ENCODE assay signal across 9 cellular contexts in genomic region chr10:119199231-119199992, GRCh38. TPM values are rescaled to one million over a fixed set of nuclear protein-coding genes. Genes with fewer than 3 reads are reported as not detected.
DNase-seq lines count a peak whose midpoint lies in the region; ATAC-seq, FAIRE-seq and TF ChIP-seq lines count a peak whose summit lies in the region.
"Had no signal": no experiment of that assay in that cellular context is flagged by ENCODE, and none has a peak within 500 bp of the region (broad histone marks: within the 10 kb centered on the region; RNA-seq: fewer than 3 reads in every experiment).

No MANE protein-coding gene starts in this region.

- intact Hi-C loops in CD4-positive, alpha-beta memory T cell (cut with micrococcal nuclease): loop anchor here (1.0 to 2.0 kb wide), 4 partner anchors 10 to 343 kb away; partner anchors contain the start of gene RGS10
- intact Hi-C loops in HepG2 (cut with micrococcal nuclease; ENCODE audit: unreplicated experiment): loop anchor here (1.0 to 2.0 kb wide), 3 partner anchors 217 to 344 kb away; no protein-coding TSS in a partner anchor

- no peaks in the 10 kb centered on the region for H3K27me3 ChIP-seq in CD4-positive, alpha-beta memory T cell (ENCODE audit: insufficient read depth, low read length)
- H3K27me3 ChIP-seq in HepG2 (ENCODE audit: control insufficient read depth in 1 of 2, insufficient read depth in 2 of 2, low read length in 2 of 2): no peaks in the 10 kb centered on the region

- no peak for TF ChIP-seq EP300 in HepG2 (IDR thresholded peaks at IDR 0.05; ENCODE audit: low read depth in 2 of 2, low read length in 2 of 2)
- no peak for TF ChIP-seq EP300 in HepG2 (CRISPR knock-in tag; IDR thresholded peaks at IDR 0.05; ENCODE audit: borderline replicate concordance)

- 0 out of 2 replicates have a peak overlapping the region, but pooled peaks have one; percentile 30 for H3K9ac ChIP-seq in HepG2 (ENCODE audit: insufficient read depth, low read depth, low read length)

- peak; percentile 96 for ATAC-seq in HepG2
- ATAC-seq in stimulated activated naive B cell treated with anti-CD40 and anti-IgM and Interleukin-4, amounts not matched to agents 10 μg/mL and 1 μg/mL and 100 μg/mL, for 72 hours (replicated peaks): peak; percentile 87 to 91

- H2AFZ ChIP-seq in HepG2 (ENCODE audit: low read length): peak overlapping the region; percentile 52

- peak in 4 of 5 donors; percentile 34 to 54 (median 50) for DNase-seq in CD4-positive, alpha-beta memory T cell
- DNase-seq in GM19238 (ENCODE audit: insufficient read length, low spot score): peak; percentile 32
- peak; percentile 63 for DNase-seq in NAMALWA (ENCODE audit: low spot score)
- peak; percentile 78 for DNase-seq in dedifferentiated amniotic fluid mesenchymal stem cell (ENCODE audit: extremely low spot score)
- peak; percentile 88 for DNase-seq in HepG2 (ENCODE audit: low spot score)
- peak; percentile 36 for DNase-seq in stimulated activated naive B cell treated with anti-CD40 and anti-IgM and Interleukin-4, amounts not matched to agents 10 μg/mL and 1 μg/mL and 100 μg/mL, for 72 hours
- no peak for DNase-seq in NCI-H187 treated with DMSO at 0.1 percent for 48 hours (lab: John Stamatoyannopoulos, UW)

- H3K27ac ChIP-seq in CD4-positive, alpha-beta memory T cell (ENCODE audit: low read depth, low read length): no peak overlapping the region
- H3K27ac ChIP-seq in HepG2 (ENCODE audit: extremely low read length, insufficient read depth, low read length): no peak overlapping the region
- H3K27ac ChIP-seq: SK-N-MC had no signal

- H3K27me3 Mint-ChIP-seq in CD4-positive, alpha-beta memory T cell: no peaks in the 10 kb centered on the region
- H3K27me3 Mint-ChIP-seq in stimulated activated naive B cell treated with anti-CD40 and anti-IgM and Interleukin-4, amounts not matched to agents 10 μg/mL and 1 μg/mL and 100 μg/mL, for 72 hours: peaks cover 10 to 18% of the 10 kb centered on the region in 2 donors

- POLR2A ChIA-PET in CD4-positive, alpha-beta memory T cell (lab: Charles Lee; ENCODE audit: partially characterized antibody): interaction anchor here (0.7 to 1.5 kb wide), 6 partner anchors 10 to 674 kb away, joined by 3 to 4 read pairs (median 3); partner anchors contain the start of genes MCMBP, PRDX3 and RGS10
- POLR2A ChIA-PET in HepG2 (lab: Yijun Ruan, JAX): interaction anchor here (0.6 to 2.6 kb wide), 13 partner anchors 8 to 245 kb away, joined by 3 to 14 read pairs (median 3); partner anchors contain the start of genes GRK5 and SFXN4

- no peaks in the 10 kb centered on the region for H3K9me3 ChIP-seq in CD4-positive, alpha-beta memory T cell (ENCODE audit: control insufficient read depth in 1 of 2, low read length in 2 of 2)
- H3K9me3 ChIP-seq in HepG2 (ENCODE audit: low read length): no peaks in the 10 kb centered on the region

- peak; percentile 94 for TF ChIP-seq RAD21 in HepG2 (CRISPR knock-in tag; IDR thresholded peaks at IDR 0.05)

- H3K4me3 Mint-ChIP-seq in CD4-positive, alpha-beta memory T cell: no peak overlapping the region
- H3K4me3 Mint-ChIP-seq in stimulated activated naive B cell treated with anti-CD40 and anti-IgM and Interleukin-4, amounts not matched to agents 10 μg/mL and 1 μg/mL and 100 μg/mL, for 72 hours: peak overlapping the region in 1 of 2 donors; percentile 19

- H3K27ac Mint-ChIP-seq in CD4-positive, alpha-beta memory T cell: no peak overlapping the region
- no peak overlapping the region for H3K27ac Mint-ChIP-seq in stimulated activated naive B cell treated with anti-CD40 and anti-IgM and Interleukin-4, amounts not matched to agents 10 μg/mL and 1 μg/mL and 100 μg/mL, for 72 hours

- H3K4me1 ChIP-seq in CD4-positive, alpha-beta memory T cell (ENCODE audit: insufficient read depth, low read length): no peaks in the 10 kb centered on the region
- H3K4me1 ChIP-seq in HepG2 (ENCODE audit: insufficient read depth, low read length): peaks cover 61% of the 10 kb centered on the region

- no TSS peak for BruUV-seq in HepG2 (replicated peaks; lab: Mats Ljungman, UMichigan)

- H3K4me2 ChIP-seq in HepG2 (ENCODE audit: low read depth, low read length): peak overlapping the region; percentile 98

- no peaks in the 10 kb centered on the region for H4K20me1 ChIP-seq in HepG2 (ENCODE audit: insufficient read depth, low read length)

- FAIRE-seq in TTC549 (lab: Jason Lieb, UNC): peak; percentile 53
- FAIRE-seq in HepG2 (lab: Jason Lieb, UNC): peak; percentile 79

- no peak overlapping the region for H3K4me3 ChIP-seq in CD4-positive, alpha-beta memory T cell (ENCODE audit: low read length in 2 of 2)
- peak overlapping the region; percentile 27 to 62 (median 36); a peak in 5 of 6 replicates for H3K4me3 ChIP-seq in HepG2 (replicated peaks in 1 of 3; ENCODE audit: insufficient read depth in 1 of 3, low read depth in 2 of 3, low read length in 3 of 3)
- H3K4me3 ChIP-seq: SK-N-MC had no signal

- in situ Hi-C loops in HepG2 (cut with HindIII; ENCODE audit: extremely low pct_ligation_motif_present, low pct_unique_long_range_greater_than_20kb): loop anchor here (5.0 to 25.0 kb wide), 3 partner anchors 218 to 338 kb away; partner anchors contain the start of gene RGS10

- CTCF ChIA-PET in CD4-positive, alpha-beta memory T cell (lab: Charles Lee; ENCODE audit: partially characterized antibody): interaction anchor here (0.6 to 3.4 kb wide), 43 partner anchors 8 to 394 kb away, joined by 3 to 59 read pairs (median 5); partner anchors contain the start of genes EIF3A, GRK5, PRDX3 and RGS10
- CTCF ChIA-PET in HepG2 (lab: Yijun Ruan, JAX; ENCODE audit: low intra/inter-chr PET ratio, low total read pairs): interaction anchor here (1.1 to 2.1 kb wide), 5 partner anchors 60 to 246 kb away, joined by 3 to 20 read pairs (median 4); no protein-coding TSS in a partner anchor

- peak; percentile 96 for TF ChIP-seq CTCF in HepG2 (CRISPR knock-in tag; IDR thresholded peaks at IDR 0.05)

- no peaks in the 10 kb centered on the region for H3K9me3 Mint-ChIP-seq in CD4-positive, alpha-beta memory T cell
- H3K9me3 Mint-ChIP-seq in stimulated activated naive B cell treated with anti-CD40 and anti-IgM and Interleukin-4, amounts not matched to agents 10 μg/mL and 1 μg/mL and 100 μg/mL, for 72 hours: no peaks in the 10 kb centered on the region

- peaks cover 0 to 1% (median 0%) of the 10 kb centered on the region in 4 donors for H3K4me1 Mint-ChIP-seq in CD4-positive, alpha-beta memory T cell
- peaks cover 13 to 18% of the 10 kb centered on the region in 2 donors for H3K4me1 Mint-ChIP-seq in stimulated activated naive B cell treated with anti-CD40 and anti-IgM and Interleukin-4, amounts not matched to agents 10 μg/mL and 1 μg/mL and 100 μg/mL, for 72 hours

- no peaks in the 10 kb centered on the region for H3K36me3 ChIP-seq in CD4-positive, alpha-beta memory T cell (ENCODE audit: insufficient read depth, low read length)
- no peaks in the 10 kb centered on the region for H3K36me3 ChIP-seq in HepG2 (replicated peaks in 1 of 2; ENCODE audit: control insufficient read depth in 1 of 2, insufficient read depth in 2 of 2, low read length in 2 of 2)

- 41% methylated on average over 6 of the region's 9 CpGs for WGBS in HepG2 (ENCODE audit: low lambda C conversion rate)

- TF ChIP-seq POLR2A in HepG2 (IDR thresholded peaks at IDR 0.05; ENCODE audit: insufficient read depth in 1 of 2, low read depth in 2 of 2, low read length in 2 of 2): no peak

- no peaks in the 10 kb centered on the region for H3K36me3 Mint-ChIP-seq in CD4-positive, alpha-beta memory T cell
- H3K36me3 Mint-ChIP-seq in stimulated activated naive B cell treated with anti-CD40 and anti-IgM and Interleukin-4, amounts not matched to agents 10 μg/mL and 1 μg/mL and 100 μg/mL, for 72 hours: no peaks in the 10 kb centered on the region

- H3K79me2 ChIP-seq in HepG2 (ENCODE audit: insufficient read depth, low read length): no peaks in the 10 kb centered on the region

RNA-seq across cellular contexts. Expression of gene GRK5, which starts 8.0 kb away (rescaled TPM):
- total RNA-seq in CD4-positive, alpha-beta memory T cell: 10 to 100 TPM; 26.7 to 27.9 TPM
- 10 to 100 TPM in 1 of 2 donors, 1 to 10 TPM in 1; 7.6 to 10.6 TPM for polyA plus RNA-seq in CD4-positive, alpha-beta memory T cell
- total RNA-seq in HepG2 (2016; rRNA removed; fragmentation: Illumina TruSeq; extraction: Trizol): 12.6 and 12.8 TPM in 2 replicates
- total RNA-seq in HepG2 (2016; cell fraction: cytosol; rRNA removed; fragmentation: Illumina TruSeq; extraction: Trizol; ENCODE audit: low read depth): 6.3 and 7.7 TPM in 2 replicates
- 11.4 and 13.0 TPM in 2 replicates for total RNA-seq in HepG2 (2016; cell fraction: insoluble cytoplasmic fraction; rRNA removed; fragmentation: Illumina TruSeq; extraction: Trizol)
- total RNA-seq in HepG2 (2016; cell fraction: membrane; rRNA removed; fragmentation: Illumina TruSeq; extraction: Trizol): 18.1 and 19.4 TPM in 2 replicates
- total RNA-seq in HepG2 (2016; cell fraction: nucleus; rRNA removed; fragmentation: Illumina TruSeq; extraction: Trizol): 6.4 and 8.1 TPM in 2 replicates
- 10.4 and 11.5 TPM in 2 replicates for polyA plus RNA-seq in HepG2 (2011; rRNA removed)
- polyA plus RNA-seq in HepG2 (2011; cell fraction: cytosol; rRNA removed): 10.0 and 11.4 TPM in 2 replicates
- polyA plus RNA-seq in HepG2 (2011; cell fraction: nucleus; rRNA removed): 11.8 and 12.9 TPM in 2 replicates
- polyA plus RNA-seq in HepG2 (2012): 10.9 and 14.3 TPM in 2 replicates
- 7.6 and 7.7 TPM in 2 replicates for polyA plus RNA-seq in HepG2 (2016; cell fraction: cytosol; fragmentation: Illumina TruSeq; extraction: Trizol; ENCODE audit: low read depth)
- polyA plus RNA-seq in HepG2 (2016; cell fraction: insoluble cytoplasmic fraction; fragmentation: Illumina TruSeq; extraction: Trizol; ENCODE audit: low read depth): 14.0 and 15.2 TPM in 2 replicates
- polyA plus RNA-seq in HepG2 (2016; cell fraction: membrane; fragmentation: Illumina TruSeq; extraction: Trizol; ENCODE audit: low read depth): 16.0 and 16.9 TPM in 2 replicates
- polyA plus RNA-seq in HepG2 (2016; cell fraction: nucleus; fragmentation: Illumina TruSeq; extraction: Trizol; ENCODE audit: insufficient read depth, low read depth): 15.4 and 17.0 TPM in 2 replicates
- 5.5 and 9.4 TPM in 2 replicates for polyA minus RNA-seq in HepG2 (2011; rRNA and poly(A)+ RNA removed; ENCODE audit: low replicate concordance)
- 5.5 and 8.2 TPM in 2 replicates for polyA minus RNA-seq in HepG2 (2011; cell fraction: cytosol; rRNA and poly(A)+ RNA removed)
- polyA minus RNA-seq in HepG2 (2011; cell fraction: nucleus; rRNA and poly(A)+ RNA removed): 5.2 and 6.5 TPM in 2 replicates

RNA-seq across cellular contexts. Expression of gene PRDX3, which starts 20.8 kb away (rescaled TPM):
- 10 to 100 TPM; 34.3 to 38.2 TPM for total RNA-seq in CD4-positive, alpha-beta memory T cell
- polyA plus RNA-seq in CD4-positive, alpha-beta memory T cell: 100 to 1,000 TPM; 125 to 127 TPM
- 407 and 643 TPM in 2 replicates for total RNA-seq in HepG2 (2016; rRNA removed; fragmentation: Illumina TruSeq; extraction: Trizol)
- 38.1 and 38.2 TPM in 2 replicates for total RNA-seq in HepG2 (2016; cell fraction: cytosol; rRNA removed; fragmentation: Illumina TruSeq; extraction: Trizol; ENCODE audit: low read depth)
- total RNA-seq in HepG2 (2016; cell fraction: insoluble cytoplasmic fraction; rRNA removed; fragmentation: Illumina TruSeq; extraction: Trizol): 410 and 682 TPM in 2 replicates
- total RNA-seq in HepG2 (2016; cell fraction: membrane; rRNA removed; fragmentation: Illumina TruSeq; extraction: Trizol): 107 and 113 TPM in 2 replicates
- 156 and 165 TPM in 2 replicates for total RNA-seq in HepG2 (2016; cell fraction: nucleus; rRNA removed; fragmentation: Illumina TruSeq; extraction: Trizol)
- polyA plus RNA-seq in HepG2 (2011; rRNA removed): 422 and 565 TPM in 2 replicates
- polyA plus RNA-seq in HepG2 (2011; cell fraction: cytosol; rRNA removed): 232 and 280 TPM in 2 replicates
- polyA plus RNA-seq in HepG2 (2011; cell fraction: nucleus; rRNA removed): 67.2 and 84.0 TPM in 2 replicates
- polyA plus RNA-seq in HepG2 (2012): 200 and 294 TPM in 2 replicates
- 38.1 and 38.3 TPM in 2 replicates for polyA plus RNA-seq in HepG2 (2016; cell fraction: cytosol; fragmentation: Illumina TruSeq; extraction: Trizol; ENCODE audit: low read depth)
- polyA plus RNA-seq in HepG2 (2016; cell fraction: insoluble cytoplasmic fraction; fragmentation: Illumina TruSeq; extraction: Trizol; ENCODE audit: low read depth): 634 and 704 TPM in 2 replicates
- polyA plus RNA-seq in HepG2 (2016; cell fraction: membrane; fragmentation: Illumina TruSeq; extraction: Trizol; ENCODE audit: low read depth): 89.6 and 90.4 TPM in 2 replicates
- 227 and 242 TPM in 2 replicates for polyA plus RNA-seq in HepG2 (2016; cell fraction: nucleus; fragmentation: Illumina TruSeq; extraction: Trizol; ENCODE audit: insufficient read depth, low read depth)
- polyA minus RNA-seq in HepG2 (2011; rRNA and poly(A)+ RNA removed; ENCODE audit: low replicate concordance): 468 and 479 TPM in 2 replicates
- 135 and 138 TPM in 2 replicates for polyA minus RNA-seq in HepG2 (2011; cell fraction: cytosol; rRNA and poly(A)+ RNA removed)
- polyA minus RNA-seq in HepG2 (2011; cell fraction: nucleus; rRNA and poly(A)+ RNA removed): 69.5 and 85.7 TPM in 2 replicates

RNA-seq across cellular contexts. Expression of gene SFXN4, which starts 33.9 kb away (rescaled TPM):
- total RNA-seq in CD4-positive, alpha-beta memory T cell: 10 to 100 TPM; 17.2 to 18.5 TPM
- 10 to 100 TPM; 13.9 to 14.0 TPM for polyA plus RNA-seq in CD4-positive, alpha-beta memory T cell
- 47.4 and 64.9 TPM in 2 replicates for total RNA-seq in HepG2 (2016; rRNA removed; fragmentation: Illumina TruSeq; extraction: Trizol)
- 71.2 and 73.7 TPM in 2 replicates for total RNA-seq in HepG2 (2016; cell fraction: cytosol; rRNA removed; fragmentation: Illumina TruSeq; extraction: Trizol; ENCODE audit: low read depth)
- total RNA-seq in HepG2 (2016; cell fraction: insoluble cytoplasmic fraction; rRNA removed; fragmentation: Illumina TruSeq; extraction: Trizol): 55.2 and 66.3 TPM in 2 replicates
- 75.6 and 82.1 TPM in 2 replicates for total RNA-seq in HepG2 (2016; cell fraction: membrane; rRNA removed; fragmentation: Illumina TruSeq; extraction: Trizol)
- total RNA-seq in HepG2 (2016; cell fraction: nucleus; rRNA removed; fragmentation: Illumina TruSeq; extraction: Trizol): 39.7 and 50.2 TPM in 2 replicates
- polyA plus RNA-seq in HepG2 (2011; rRNA removed): 44.6 and 47.7 TPM in 2 replicates
- 31.1 and 39.7 TPM in 2 replicates for polyA plus RNA-seq in HepG2 (2011; cell fraction: cytosol; rRNA removed)
- polyA plus RNA-seq in HepG2 (2011; cell fraction: nucleus; rRNA removed): 45.5 and 47.7 TPM in 2 replicates
- 32.0 and 35.6 TPM in 2 replicates for polyA plus RNA-seq in HepG2 (2012)
- 63.0 and 72.7 TPM in 2 replicates for polyA plus RNA-seq in HepG2 (2016; cell fraction: cytosol; fragmentation: Illumina TruSeq; extraction: Trizol; ENCODE audit: low read depth)
- 42.6 and 43.4 TPM in 2 replicates for polyA plus RNA-seq in HepG2 (2016; cell fraction: insoluble cytoplasmic fraction; fragmentation: Illumina TruSeq; extraction: Trizol; ENCODE audit: low read depth)
- 56.9 and 60.5 TPM in 2 replicates for polyA plus RNA-seq in HepG2 (2016; cell fraction: membrane; fragmentation: Illumina TruSeq; extraction: Trizol; ENCODE audit: low read depth)
- 62.6 and 72.4 TPM in 2 replicates for polyA plus RNA-seq in HepG2 (2016; cell fraction: nucleus; fragmentation: Illumina TruSeq; extraction: Trizol; ENCODE audit: insufficient read depth, low read depth)
- polyA minus RNA-seq in HepG2 (2011; rRNA and poly(A)+ RNA removed; ENCODE audit: low replicate concordance): 25.6 and 27.5 TPM in 2 replicates
- polyA minus RNA-seq in HepG2 (2011; cell fraction: cytosol; rRNA and poly(A)+ RNA removed): 19.2 and 19.8 TPM in 2 replicates
- 21.6 and 26.9 TPM in 2 replicates for polyA minus RNA-seq in HepG2 (2011; cell fraction: nucleus; rRNA and poly(A)+ RNA removed)

Comparison
In these comparisons a context has a peak if more than half of its experiments do, and no peak if none do; other contexts are left out.
1. H3K4me3 ChIP-seq: peak in HepG2 (3 of 3); none in CD4-positive, alpha-beta memory T cell (0 of 2).